ENCODE assay signal across 9 cellular contexts in genomic region chr5:16809816-16810502, GRCh38.
DNase-seq lines count a peak whose midpoint lies in the region; ATAC-seq and TF ChIP-seq lines count a peak whose summit lies in the region.
"Had no signal": no experiment of that assay in that cellular context is flagged by ENCODE, and none has a peak within 500 bp of the region (broad histone marks: within the 10 kb centered on the region; RNA-seq: fewer than 3 reads in every experiment).

No MANE protein-coding gene starts in this region.

- H3K27me3 Mint-ChIP-seq in nephron progenitor cell (ENCODE audit: low read depth, poor library complexity) = no peaks in the 10 kb centered on the region
- no peaks in the 10 kb centered on the region for H3K27me3 Mint-ChIP-seq in activated T-cell treated with anti-CD3 and anti-CD28 coated beads, Interleukin-2, amount 50 U/mL, for 4 hours (ENCODE audit: low read depth)

- CTCF ChIA-PET in AG04449 (lab: Yijun Ruan, JAX) = interaction anchor here (0.6 to 2.6 kb wide), 3 partner anchors 19 to 380 kb away, joined by 4 to 21 read pairs (median 8); no protein-coding TSS in a partner anchor

- H3K4me3 ChIP-seq in AG04449 (ENCODE audit: low read depth, low read length) = peak overlapping the region; percentile 42

- peaks cover 30% of the 10 kb centered on the region for H3K36me3 Mint-ChIP-seq in nephron progenitor cell (ENCODE audit: low read depth)
- no peaks in the 10 kb centered on the region for H3K36me3 Mint-ChIP-seq in activated T-cell treated with anti-CD3 and anti-CD28 coated beads, Interleukin-2, amount 50 U/mL, for 4 hours (ENCODE audit: insufficient read depth)

- H3K4me3 Mint-ChIP-seq in nephron progenitor cell = no peak overlapping the region
- no peak overlapping the region for H3K4me3 Mint-ChIP-seq in activated T-cell treated with anti-CD3 and anti-CD28 coated beads, Interleukin-2, amount 50 U/mL, for 4 hours

- POLR2A ChIA-PET in AG04449 (lab: Yijun Ruan, JAX) = interaction anchor here (0.7 to 1.1 kb wide), 3 partner anchors 9 to 126 kb away, joined by 3 to 5 read pairs (median 3); partner anchors contain the start of gene MYO10

- H3K27ac Mint-ChIP-seq in nephron progenitor cell = peak overlapping the region; percentile 65

- H3K4me1 Mint-ChIP-seq in nephron progenitor cell = peaks cover 63% of the 10 kb centered on the region
- H3K4me1 Mint-ChIP-seq in activated T-cell treated with anti-CD3 and anti-CD28 coated beads, Interleukin-2, amount 50 U/mL, for 4 hours (ENCODE audit: low read depth) = no peaks in the 10 kb centered on the region

- ATAC-seq in esophagus mucosa (peak; percentile 21), HG02642 (IDR thresholded peaks at IDR 0.05; ENCODE audit: poor library complexity, unreplicated experiment) (no peak), GM21515 (IDR thresholded peaks at IDR 0.05; ENCODE audit: unreplicated experiment) (no peak)
- no peak for ATAC-seq in activated T-cell treated with anti-CD3 and anti-CD28 coated beads, Interleukin-2, amount 50 U/mL, for 4 hours

- TF ChIP-seq CTCF in AG04449 (IDR thresholded peaks at IDR 0.05; ENCODE audit: insufficient read depth, low read length, missing control alignments) = no peak
- no peak for TF ChIP-seq CTCF in nephron progenitor cell (IDR thresholded peaks at IDR 0.05)

- no peaks in the 10 kb centered on the region for H3K9me3 Mint-ChIP-seq in nephron progenitor cell
- no peaks in the 10 kb centered on the region for H3K9me3 Mint-ChIP-seq in activated T-cell treated with anti-CD3 and anti-CD28 coated beads, Interleukin-2, amount 50 U/mL, for 4 hours

- DNase-seq in AG04449 (ENCODE audit: low read depth, low spot score) (peak; percentile 82), NCI-H146 treated with DMSO at 0.1 percent for 48 hours (lab: John Stamatoyannopoulos, UW; ENCODE audit: unreplicated experiment) (peak; percentile 34), nephron progenitor cell (no peak), NOMO-1 (lab: John Stamatoyannopoulos, UW; ENCODE audit: unreplicated experiment in 2 of 2) (no peak)
- no peak for DNase-seq in activated T-cell treated with anti-CD3 and anti-CD28 coated beads, Interleukin-2, amount 50 U/mL, for 4 hours
- DNase-seq: effector memory CD4-positive, alpha-beta T cell had no signal

Comparison
In these comparisons a context has a peak if more than half of its experiments do, and no peak if none do; other contexts are left out.
1. DNase-seq: peak in AG04449 (single experiment) and NCI-H146 treated with DMSO at 0.1 percent for 48 hours (single experiment); none in nephron progenitor cell (single experiment), activated T-cell treated with anti-CD3 and anti-CD28 coated beads, Interleukin-2, amount 50 U/mL, for 4 hours (single experiment) and NOMO-1 (0 of 2).